16 cellular contexts compared by ENCODE assay signal in genomic region chr19:44577566-44577874, GRCh38. TPM values are rescaled to one million over a fixed set of nuclear protein-coding genes. Genes with fewer than 3 reads are reported as not detected.
"Had no signal": no experiment of that assay in that cellular context is flagged by ENCODE, and none has a peak within 500 bp of the region (broad histone marks: within the 10 kb centered on the region; RNA-seq: fewer than 3 reads in every experiment).

No MANE protein-coding gene starts in this region.

- H3K4me1 ChIP-seq: Peyer's patch, SJCRH30 had no signal

- H3K36me3 Mint-ChIP-seq: IgD-negative memory B cell had no signal

- H3K27ac ChIP-seq: Peyer's patch, SJCRH30 had no signal

- H3K9me3 ChIP-seq: Peyer's patch, SJCRH30 had no signal

- H3K36me3 ChIP-seq: Peyer's patch, SJCRH30 had no signal

- H3K27me3 ChIP-seq: Peyer's patch, SJCRH30 had no signal

- H3K4me3 ChIP-seq: Peyer's patch, SJCRH30 had no signal

- H3K4me1 Mint-ChIP-seq: IgD-negative memory B cell had no signal

- DNase-seq: MV-4-11, NCI-H1048, NCI-H1694, NCI-H187 treated with DMSO at 0.1 percent for 48 hours, NCI-H345, NCI-H446 treated with DMSO at 0.1 percent for 48 hours had no signal

RNA-seq across cellular contexts. Expression of gene IGSF23, which starts 35.8 kb away (rescaled TPM):
- total RNA-seq: HT1080, LHCN-M2, MCF 10A, OCI-LY7, PC-3, Right ventricle myocardium inferior, RPMI7951, SJCRH30 had no signal
- polyA plus RNA-seq: IgD-negative memory B cell had no signal

RNA-seq across cellular contexts. Expression of gene CEACAM20, which starts 48.0 kb away (rescaled TPM):
- total RNA-seq: HT1080, LHCN-M2, MCF 10A, OCI-LY7, PC-3, Right ventricle myocardium inferior, RPMI7951, SJCRH30 had no signal
- polyA plus RNA-seq: IgD-negative memory B cell had no signal
